4 cellular contexts compared by ENCODE assay signal in the genomic region with DNA sequence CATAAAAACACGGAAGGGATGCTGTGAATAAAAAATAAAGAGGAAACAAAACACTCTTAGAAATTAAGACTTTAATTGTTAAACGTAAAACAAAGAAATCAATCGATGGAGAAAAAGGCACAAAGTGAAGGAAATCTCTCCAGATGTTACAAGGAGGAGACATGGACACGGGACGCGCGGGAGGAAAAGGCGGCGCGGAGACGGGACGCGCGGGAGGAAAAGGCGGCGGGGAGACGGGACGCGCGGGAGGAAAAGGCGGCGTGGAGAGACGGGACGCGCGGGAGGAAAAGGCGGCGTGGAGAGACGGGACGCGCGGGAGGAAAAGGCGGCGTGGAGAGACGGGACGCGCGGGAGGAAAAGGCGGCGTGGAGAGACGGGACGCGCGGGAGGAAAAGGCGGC. TPM values are rescaled to one million over a fixed set of nuclear protein-coding genes. Genes with fewer than 3 reads are reported as not detected.
"Had no signal": no experiment of that assay in that cellular context is flagged by ENCODE, and none has a peak within 500 bp of the region (broad histone marks: within the 10 kb centered on the region; RNA-seq: fewer than 3 reads in every experiment).

No MANE protein-coding gene starts in this region.

RNA-seq across cellular contexts. Expression of a gene that starts 17.0 kb away (rescaled TPM):
- total RNA-seq: H4, HFFc6, HT1080 had no signal

RNA-seq across cellular contexts. Expression of a gene that starts 30.8 kb away (rescaled TPM):
- polyA plus RNA-seq: IgD-negative memory B cell had no signal

RNA-seq across cellular contexts. Expression of a gene that starts 55.5 kb away (rescaled TPM):
- polyA plus RNA-seq: IgD-negative memory B cell had no signal
